Comparison of ENCODE assay signal across 8 cellular contexts in genomic region chr2:87317193-87317592, GRCh38.
DNase-seq lines count a peak whose midpoint lies in the region; ATAC-seq, FAIRE-seq and TF ChIP-seq lines count a peak whose summit lies in the region.
"Not testable (repeated sequence)": the region's sequence is repeated elsewhere in the genome, so short reads cannot be mapped to it uniquely, and the experiment has no call there.

No MANE protein-coding gene starts in this region.

- intact Hi-C loops in PC-3 (cut with micrococcal nuclease); thyroid gland (cut with DNase I): not testable (repeated sequence)

- not testable (repeated sequence) for FAIRE-seq in astrocyte (lab: Jason Lieb, UNC)

- TF ChIP-seq CTCF in PC-3 (conservative IDR thresholded peaks at IDR 0.05; ENCODE audit: low read depth, low read length); astrocyte (IDR thresholded peaks at IDR 0.05; ENCODE audit: insufficient read depth, low read depth, low read length); thyroid gland (IDR thresholded peaks at IDR 0.05): not testable (repeated sequence)

- not testable (repeated sequence) for H2BK5ac ChIP-seq in mesenchymal stem cell (ENCODE audit: low read depth, low read length, poor library complexity, severe bottlenecking)

- not testable (repeated sequence) for H2BK15ac ChIP-seq in mesenchymal stem cell (ENCODE audit: low read depth, poor library complexity, severe bottlenecking)

- H3K4ac ChIP-seq in mesenchymal stem cell (ENCODE audit: low read depth in 1 of 2, low read length in 2 of 2), result not testable (repeated sequence)

- not testable (repeated sequence) for H3K79me1 ChIP-seq in mesenchymal stem cell (replicated peaks; ENCODE audit: low read length, poor library complexity, severe bottlenecking)

- H4K8ac ChIP-seq in mesenchymal stem cell (ENCODE audit: low read length), result not testable (repeated sequence)

- H3K9me3 Mint-ChIP-seq in astrocyte (ENCODE audit: unreplicated experiment), result not testable (repeated sequence)

- H2BK120ac ChIP-seq in mesenchymal stem cell (ENCODE audit: low read depth, low read length), result not testable (repeated sequence)

- H3K4me2 ChIP-seq in PC-3 (ENCODE audit: low read length); astrocyte (ENCODE audit: low read length); mesenchymal stem cell (ENCODE audit: low read length, poor library complexity, severe bottlenecking): not testable (repeated sequence)

- not testable (repeated sequence) for H3K4me1 ChIP-seq in PC-3 (ENCODE audit: insufficient read depth, low read length); astrocyte (ENCODE audit: insufficient read depth, low read length); mesenchymal stem cell (ENCODE audit: control insufficient read depth, insufficient read depth, low read depth, low read length)
- H3K4me1 ChIP-seq in thyroid gland, result peaks cover 0 to 19% of the 10 kb centered on the region in 2 donors

- not testable (repeated sequence) for H3K27me3 Mint-ChIP-seq in astrocyte (ENCODE audit: low read depth, unreplicated experiment)

- H3K27ac ChIP-seq in PC-3 (ENCODE audit: low read length); astrocyte (ENCODE audit: low read depth, low read length): not testable (repeated sequence)
- H3K27ac ChIP-seq in mesenchymal stem cell (ENCODE audit: low read length, poor library complexity, severe bottlenecking), result peak overlapping the region; percentile 11
- H3K27ac ChIP-seq in thyroid gland, result peak overlapping the region in 2 of 3 donors; percentile 12 to 85

- H3K9ac ChIP-seq in PC-3 (ENCODE audit: low read length); astrocyte (ENCODE audit: low read length); mesenchymal stem cell (ENCODE audit: low read length): not testable (repeated sequence)

- not testable (repeated sequence) for H3K36me3 ChIP-seq in PC-3 (ENCODE audit: low read depth, low read length); astrocyte (ENCODE audit: insufficient read depth, low read length); mesenchymal stem cell (ENCODE audit: control insufficient read depth in 1 of 2, insufficient read depth in 2 of 2, low read depth in 1 of 2, low read length in 2 of 2); thyroid gland

- not testable (repeated sequence) for H3K79me2 ChIP-seq in PC-3 (ENCODE audit: low read length); astrocyte (ENCODE audit: insufficient read depth, low read length)

- not testable (repeated sequence) for H3K27ac Mint-ChIP-seq in astrocyte (ENCODE audit: unreplicated experiment)

- not testable (repeated sequence) for H4K91ac ChIP-seq in mesenchymal stem cell (ENCODE audit: low read length)

- not testable (repeated sequence) for H3K23ac ChIP-seq in mesenchymal stem cell (ENCODE audit: low read length in 2 of 2)

- not testable (repeated sequence) for H2BK12ac ChIP-seq in mesenchymal stem cell (ENCODE audit: low read length in 2 of 2)

- not testable (repeated sequence) for ATAC-seq in PC-3

- H2AFZ ChIP-seq in PC-3 (ENCODE audit: low read length); astrocyte (ENCODE audit: low read depth, low read length); mesenchymal stem cell (ENCODE audit: low read depth, low read length): not testable (repeated sequence)

- not testable (repeated sequence) for TF ChIP-seq POLR2A in thyroid gland (IDR thresholded peaks at IDR 0.05)

- not testable (repeated sequence) for H3K4me3 Mint-ChIP-seq in astrocyte (ENCODE audit: unreplicated experiment)

- CTCF ChIA-PET in PC-3 (lab: Charles Lee), result not testable (repeated sequence)

- H3K9me3 ChIP-seq in PC-3 (ENCODE audit: low read length); astrocyte (ENCODE audit: insufficient read depth, low read depth, low read length); mesenchymal stem cell (ENCODE audit: control insufficient read depth, low read length); thyroid gland: not testable (repeated sequence)

- not testable (repeated sequence) for H4K20me1 ChIP-seq in PC-3 (ENCODE audit: low read length); astrocyte (ENCODE audit: insufficient read depth, low read length)

- not testable (repeated sequence) for H3K4me3 ChIP-seq in PC-3 (ENCODE audit: low read length); astrocyte (ENCODE audit: insufficient read depth, low read depth, low read length); mesenchymal stem cell (ENCODE audit: insufficient read depth in 1 of 2, low read depth in 1 of 2, low read length in 2 of 2); thyroid gland (replicated peaks in 1 of 3)

- BruUV-seq in PC-3 (replicated peaks; lab: Mats Ljungman, UMichigan), result not testable (repeated sequence)

- no CpG with 5 or more reads among the region's 1 CpG for WGBS in mesenchymal stem cell
- whole genome bisulfite sequencing in thyroid gland, 2 donors, result 86 to 100% methylated on average over 1 of the region's 1 CpG

- H3K14ac ChIP-seq in mesenchymal stem cell (ENCODE audit: low read length in 2 of 2), result not testable (repeated sequence)

- H3K9me2 ChIP-seq in PC-3 (replicated peaks; ENCODE audit: low read length), result not testable (repeated sequence)

- POLR2A ChIA-PET in PC-3 (lab: Charles Lee; ENCODE audit: unreplicated experiment), result not testable (repeated sequence)

- H3F3A ChIP-seq in PC-3 (ENCODE audit: low read length, unreplicated experiment), result not testable (repeated sequence)

- not testable (repeated sequence) for H3K18ac ChIP-seq in mesenchymal stem cell (ENCODE audit: low read depth in 1 of 2, low read length in 2 of 2)

- H3K4me1 Mint-ChIP-seq in astrocyte (ENCODE audit: low read depth, unreplicated experiment), result not testable (repeated sequence)

- not testable (repeated sequence) for H2AK5ac ChIP-seq in mesenchymal stem cell (ENCODE audit: low read length, severe bottlenecking)

- not testable (repeated sequence) for H3K27me3 ChIP-seq in PC-3 (ENCODE audit: low read length); astrocyte (ENCODE audit: insufficient read depth, low read length); mesenchymal stem cell (ENCODE audit: control insufficient read depth in 1 of 2, insufficient read depth in 1 of 2, low read length in 2 of 2); thyroid gland

- DNase-seq in EH (ENCODE audit: low read depth) (peak; percentile 25), HT1080 (ENCODE audit: low read depth) (peak; percentile 20), PC-3 (peak; percentile 1), astrocyte (ENCODE audit: low read depth) (peak; percentile 4), dermis blood vessel endothelial cell (peak; percentile 82), glomerular visceral epithelial cell (ENCODE audit: extremely low spot score) (peak; percentile 16)
- not testable (repeated sequence) for DNase-seq in mesenchymal stem cell, thyroid gland

- H3K36me3 Mint-ChIP-seq in astrocyte (ENCODE audit: low read depth, unreplicated experiment), result not testable (repeated sequence)
